ENCODE assay signal across 8 cellular contexts in the genomic region with DNA sequence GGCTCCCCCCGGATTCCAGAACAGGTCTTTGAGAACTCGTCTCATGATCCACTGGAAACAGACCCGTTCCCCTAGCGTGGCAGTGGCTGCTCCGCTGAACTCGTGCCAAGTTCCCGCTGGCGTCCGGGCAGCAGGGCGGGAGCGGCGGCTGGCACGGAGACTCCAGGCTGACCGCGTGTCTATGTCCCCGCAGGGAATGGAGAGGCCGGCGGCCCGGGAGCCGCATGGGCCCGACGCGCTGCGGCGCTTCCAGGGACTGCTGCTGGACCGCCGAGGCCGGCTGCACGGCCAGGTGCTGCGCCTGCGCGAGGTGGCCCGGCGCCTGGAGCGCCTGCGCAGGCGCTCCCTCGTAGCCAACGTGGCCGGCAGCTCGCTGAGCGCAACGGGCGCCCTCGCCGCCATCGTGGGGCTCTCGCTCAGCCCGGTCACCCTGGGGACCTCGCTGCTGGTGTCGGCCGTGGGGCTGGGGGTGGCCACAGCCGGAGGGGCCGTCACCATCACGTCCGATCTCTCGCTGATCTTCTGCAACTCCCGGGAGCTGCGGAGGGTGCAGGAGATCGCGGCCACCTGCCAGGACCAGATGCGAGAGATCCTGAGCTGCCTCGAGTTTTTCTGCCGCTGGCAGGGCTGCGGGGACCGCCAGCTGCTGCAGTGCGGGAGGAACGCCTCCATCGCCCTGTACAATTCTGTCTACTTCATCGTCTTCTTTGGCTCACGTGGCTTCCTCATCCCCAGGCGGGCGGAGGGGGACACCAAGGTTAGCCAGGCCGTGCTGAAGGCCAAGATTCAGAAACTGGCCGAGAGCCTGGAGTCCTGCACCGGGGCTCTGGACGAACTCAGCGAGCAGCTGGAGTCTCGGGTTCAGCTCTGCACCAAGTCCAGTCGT. TPM values are rescaled to one million over a fixed set of nuclear protein-coding genes. Genes with fewer than 3 reads are reported as not detected.
DNase-seq lines count a peak whose midpoint lies in the region; ATAC-seq, FAIRE-seq and TF ChIP-seq lines count a peak whose summit lies in the region.

No MANE protein-coding gene starts in this region.

- peak overlapping the region; percentile 64 to 68 for H3K4me3 ChIP-seq in small intestine (ENCODE audit: low read depth in 1 of 2, low read length in 2 of 2)

- no peak for FAIRE-seq in small intestine (lab: Jason Lieb, UNC)

- DNase-seq in NCI-H82 (lab: John Stamatoyannopoulos, UW) (peak; percentile 80), NCI-H82 treated with DMSO at 0.1 percent for 48 hours (lab: John Stamatoyannopoulos, UW; ENCODE audit: unreplicated experiment) (no peak), NCI-H1092 (lab: John Stamatoyannopoulos, UW) (peak; percentile 74), T47D (ENCODE audit: low read depth in 1 of 2, low spot score in 1 of 2) (peak; percentile 47 to 69), iPS-NIHi11 (ENCODE audit: low spot score) (peak; percentile 97), small intestine (peak; percentile 83)

- in situ Hi-C loops in T47D (cut with HindIII; ENCODE audit: low pct_unique_long_range_greater_than_20kb, low sequenced_read_pairs) = no loop called here

- 1 to 2% (median 1%) methylated on average over 67 to 80 of the region's 80 CpGs for WGBS in small intestine, 3 donors

- H3K27me3 ChIP-seq in small intestine (ENCODE audit: control insufficient read depth in 2 of 2, insufficient read depth in 2 of 2, low read length in 2 of 2) = no peaks in the 10 kb centered on the region

- H3K36me3 ChIP-seq in small intestine (ENCODE audit: control insufficient read depth in 2 of 2, insufficient read depth in 2 of 2, low read length in 2 of 2) = no peaks in the 10 kb centered on the region

- TF ChIP-seq CTCF in VCaP (conservative IDR thresholded peaks at IDR 0.05) = peak; percentile 18; the same call in 1 of the 2 replicates

- peak overlapping the region; percentile 81 for H3K27ac ChIP-seq in VCaP
- peak overlapping the region; percentile 81 to 94 for H3K27ac ChIP-seq in small intestine (ENCODE audit: low read depth in 1 of 2, low read length in 1 of 2)

- peaks cover 4 to 7% of the 10 kb centered on the region in 2 donors for H3K4me1 ChIP-seq in small intestine (ENCODE audit: control insufficient read depth in 2 of 2, insufficient read depth in 1 of 2, low read depth in 1 of 2, low read length in 1 of 2)

- H3K9me3 ChIP-seq in small intestine (ENCODE audit: control insufficient read depth, low read depth) = no peaks in the 10 kb centered on the region

- peak; percentile 86 for ATAC-seq in HG02610 (IDR thresholded peaks at IDR 0.05; ENCODE audit: unreplicated experiment)

RNA-seq across cellular contexts. Expression of gene APOLD1, which starts 1.5 kb away (rescaled TPM):
- polyA plus RNA-seq in small intestine = 10 to 100 TPM in 1 of 3 donors, 1 to 10 TPM in 1, under 1 TPM in 1; 0.22 to 29.9 (median 1.9) TPM

RNA-seq across cellular contexts. Expression of gene DDX47, which starts 26.2 kb away (rescaled TPM):
- 10 to 100 TPM; 25.5 to 33.6 (median 33.5) TPM for polyA plus RNA-seq in small intestine
